In the genomic region with DNA sequence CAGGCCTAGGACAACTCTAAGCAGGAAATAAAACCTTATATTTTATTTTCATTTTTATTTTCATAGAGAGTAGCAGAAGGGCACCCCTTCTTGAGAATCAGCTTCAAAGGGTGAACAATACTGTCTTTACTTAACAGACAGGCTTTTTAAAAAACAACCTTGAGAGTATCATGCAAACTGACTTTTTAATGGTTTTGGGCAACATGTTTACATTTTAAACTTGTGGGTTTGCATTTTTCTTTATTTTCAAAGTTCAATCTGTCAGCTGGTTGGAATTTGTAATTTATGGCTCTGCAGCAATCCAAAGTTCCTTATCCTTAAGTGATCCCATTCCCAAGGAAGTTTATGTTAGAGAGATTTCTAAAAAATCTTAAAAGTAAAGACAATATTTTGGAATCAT, we compare ENCODE assay signal across 26 cellular contexts.
DNase-seq lines count a peak whose midpoint lies in the region; FAIRE-seq and TF ChIP-seq lines count a peak whose summit lies in the region.
"Had no signal": no experiment of that assay in that cellular context is flagged by ENCODE, and none has a peak within 500 bp of the region (broad histone marks: within the 10 kb centered on the region; RNA-seq: fewer than 3 reads in every experiment).

No MANE protein-coding gene starts in this region.

- CTCF ChIA-PET in AG04450 (lab: Charles Lee): no interaction called here
- CTCF ChIA-PET in HEK293T (lab: Yijun Ruan, JAX): no interaction called here

- DNase-seq in AG04450 (ENCODE audit: low read depth, low spot score): peak; percentile 20
- DNase-seq in H54 (ENCODE audit: insufficient read length, low spot score): no peak
- DNase-seq in amniotic epithelial cell (ENCODE audit: low read depth): peak; percentile 89
- peak; percentile 35 for DNase-seq in foreskin melanocyte
- DNase-seq in NCI-H2171 (lab: John Stamatoyannopoulos, UW): no peak
- no peak for DNase-seq in HEK293T (ENCODE audit: extremely low spot score)
- no peak for DNase-seq in medulla oblongata (ENCODE audit: extremely low spot score)
- no peak for DNase-seq in GF-D8 (lab: John Stamatoyannopoulos, UW)
- DNase-seq: 8988T; activated CD4-positive, CD25-positive, alpha-beta regulatory T cell treated with anti-CD3 and anti-CD28 coated beads, Interleukin-2, amount 50 U/mL, for 72 hours; activated CD8-positive, alpha-beta T cell treated with anti-CD3 and anti-CD28 coated beads, Interleukin-2, amount 10 ng/mL, durations not matched to agents 7 days and 5 days; activated naive CD4-positive, alpha-beta T cell; activated T-cell treated with anti-CD3 and anti-CD28 coated beads, Interleukin-2, amount 50 U/mL, for 1 hour; anterior cingulate cortex; C1 segment of cervical spinal cord; caudate nucleus; KG1; MV-4-11; NCI-H1930; SHP77; stimulated activated CD4-positive, alpha-beta T cell treated with anti-CD3 and anti-CD28 coated beads, Interleukin-4, amount 100 ng/mL, for 4 hours; stimulated activated naive CD8-positive, alpha-beta T cell treated with anti-CD3 and anti-CD28 coated beads, Interleukin-15, amount 100 ng/mL, for 72 hours had no signal

- H3K27me3 ChIP-seq in AG04450 (ENCODE audit: control insufficient read depth, insufficient read depth, low read length): no peaks in the 10 kb centered on the region
- H3K27me3 ChIP-seq: neutrophil, tibial nerve had no signal

- POLR2A ChIA-PET in AG04450 (lab: Yijun Ruan, JAX): interaction anchor here (1.0 kb wide), 1 partner anchor 395 kb away, joined by 3 read pairs; no protein-coding TSS in a partner anchor
- POLR2A ChIA-PET in HEK293T (lab: Yijun Ruan, JAX): no interaction called here

- TF ChIP-seq POLR2A in H54 (IDR thresholded peaks at IDR 0.05; ENCODE audit: low read depth, low read length): no peak

- no peak overlapping the region for H3K27ac ChIP-seq in AG04450 (ENCODE audit: low read depth, low read length)
- H3K27ac ChIP-seq: neutrophil, tibial nerve had no signal

- no peaks in the 10 kb centered on the region for H3K9me3 ChIP-seq in AG04450 (ENCODE audit: control insufficient read depth, insufficient read depth, low read length)
- H3K9me3 ChIP-seq: neutrophil, tibial nerve had no signal

- no peak overlapping the region for H3K4me3 ChIP-seq in AG04450 (ENCODE audit: low read depth, low read length)
- H3K4me3 ChIP-seq: tibial nerve had no signal

- TF ChIP-seq CTCF in AG04450 (IDR thresholded peaks at IDR 0.05; ENCODE audit: low read depth, low read length): no peak

- FAIRE-seq in H54 (lab: Jason Lieb, UNC): peak; percentile 23
- FAIRE-seq: D721Med, endothelial cell of umbilical vein had no signal

TF ChIP-seq in HEK293T, 16 proteins besides CTCF, POLR2A, EP300 and RAD21:
- TF ChIP-seq L3MBTL2 (conservative IDR thresholded peaks at IDR 0.05) (no peak), LEF1 (IDR thresholded peaks at IDR 0.05; ENCODE audit: borderline replicate concordance) (no peak)

Comparison
In these comparisons a context has a peak if more than half of its experiments do, and no peak if none do; other contexts are left out.
1. DNase-seq: peak in AG04450 (single experiment), amniotic epithelial cell (single experiment) and foreskin melanocyte (single experiment); none in H54 (single experiment), NCI-H2171 (single experiment), HEK293T (single experiment), medulla oblongata (single experiment) and GF-D8 (single experiment).